8 cellular contexts compared by ENCODE assay signal in the genomic region with DNA sequence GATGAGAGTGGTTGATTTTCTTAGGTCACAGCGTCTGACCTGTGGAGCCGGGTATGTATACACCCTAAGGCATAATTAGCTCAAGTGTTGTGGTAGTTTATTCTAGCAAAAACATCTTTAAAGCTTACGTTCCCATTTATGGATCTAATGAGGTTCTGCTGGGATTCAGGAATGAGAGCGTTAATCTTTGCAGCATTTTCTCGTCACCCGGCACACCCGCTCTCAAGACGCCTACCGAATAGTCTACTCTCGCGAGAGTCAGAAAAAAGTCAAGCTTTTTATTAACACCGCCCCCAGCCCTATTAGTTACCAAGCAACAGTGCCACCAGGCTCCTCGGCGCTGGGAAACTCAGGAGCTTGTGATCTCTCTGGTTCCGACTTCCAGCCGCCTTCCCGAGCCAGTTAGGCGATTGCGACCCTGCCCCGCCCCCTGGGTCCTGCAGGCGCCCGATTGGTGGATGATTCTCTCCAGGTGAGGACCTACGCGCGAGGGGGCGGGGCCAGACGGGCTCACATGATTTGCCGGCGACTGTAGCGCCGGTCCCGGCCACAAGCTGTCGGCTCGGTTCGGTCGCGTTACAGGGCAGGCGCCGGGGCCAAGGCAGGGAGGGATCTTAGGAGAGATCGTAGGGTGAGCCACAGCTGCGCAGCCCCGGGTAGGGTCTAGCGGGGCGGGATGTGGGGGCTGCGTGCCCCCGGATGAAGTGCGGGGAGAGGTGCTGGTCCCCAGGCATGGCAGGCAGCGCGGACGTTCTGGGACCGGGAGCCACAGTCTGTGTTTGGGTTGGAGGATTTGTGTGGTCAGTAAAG. TPM values are rescaled to one million over a fixed set of nuclear protein-coding genes. Genes with fewer than 3 reads are reported as not detected.
DNase-seq lines count a peak whose midpoint lies in the region; ATAC-seq and TF ChIP-seq lines count a peak whose summit lies in the region.

A gene (plus strand): TSS at position 540 of the 810 bp plus-strand sequence. CDS start 1,443 bp downstream, outside the sequence.

- POLR2A ChIA-PET in activated CD4-positive, alpha-beta T cell treated with anti-CD3 and anti-CD28 coated beads, Interleukin-2, amount 10 ng/mL, durations not matched to agents 7 days and 5 days (lab: Charles Lee): interaction anchor here (0.6 kb wide), 1 partner anchor 725 kb away, joined by 4 read pairs; no protein-coding TSS in a partner anchor

- no peak for TF ChIP-seq CTCF in AG10803 (conservative IDR thresholded peaks at IDR 0.05; ENCODE audit: low read length)
- TF ChIP-seq CTCF in colonic mucosa (IDR thresholded peaks at IDR 0.05): no peak

- H3K36me3 ChIP-seq in colonic mucosa: peaks cover 7% of the 10 kb centered on the region

- no peaks in the 10 kb centered on the region for H3K9me3 ChIP-seq in colonic mucosa

- ATAC-seq in GM19043 (IDR thresholded peaks at IDR 0.05; ENCODE audit: low read depth, unreplicated experiment): peak; percentile 67
- ATAC-seq in HG03342 (IDR thresholded peaks at IDR 0.05; ENCODE audit: unreplicated experiment): peak; percentile 77

- H3K4me3 ChIP-seq in AG10803 (ENCODE audit: low read length): peak within 1 kb of the TSS; percentile 80
- peak within 1 kb of the TSS; percentile 67 for H3K4me3 ChIP-seq in colonic mucosa

- peak; percentile 88 for DNase-seq in AG10803 (ENCODE audit: low read depth)
- peak; percentile 99 for DNase-seq in NCI-H510A (lab: John Stamatoyannopoulos, UW)
- peak; percentile 95 for DNase-seq in activated CD4-positive, alpha-beta T cell treated with anti-CD3 and anti-CD28 coated beads, Interleukin-2, amount 10 ng/mL, durations not matched to agents 7 days and 5 days
- DNase-seq in colonic mucosa: peak; percentile 100
- DNase-seq in kidney glomerular epithelial cell (lab: John Stamatoyannopoulos, UW): peak; percentile 97
- DNase-seq in stimulated activated CD4-positive, alpha-beta T cell treated with anti-CD3 and anti-CD28 coated beads, Interleukin-15, amount 100 ng/mL, for 24 hours: peak; percentile 98

- peak within 1 kb of the TSS; percentile 91 for H3K27ac ChIP-seq in colonic mucosa

- peaks cover 18% of the 10 kb centered on the region for H3K36me3 Mint-ChIP-seq in activated CD4-positive, alpha-beta T cell treated with anti-CD3 and anti-CD28 coated beads, Interleukin-2, amount 10 ng/mL, durations not matched to agents 7 days and 5 days (ENCODE audit: low read depth)

- H3K4me1 ChIP-seq in colonic mucosa: peaks cover 14% of the 10 kb centered on the region

- H3K27ac Mint-ChIP-seq in activated CD4-positive, alpha-beta T cell treated with anti-CD3 and anti-CD28 coated beads, Interleukin-2, amount 10 ng/mL, durations not matched to agents 7 days and 5 days: peak within 1 kb of the TSS; percentile 89

- peak within 1 kb of the TSS; percentile 93 for H3K4me3 Mint-ChIP-seq in activated CD4-positive, alpha-beta T cell treated with anti-CD3 and anti-CD28 coated beads, Interleukin-2, amount 10 ng/mL, durations not matched to agents 7 days and 5 days

- CTCF ChIA-PET in activated CD4-positive, alpha-beta T cell treated with anti-CD3 and anti-CD28 coated beads, Interleukin-2, amount 10 ng/mL, durations not matched to agents 7 days and 5 days (lab: Charles Lee): interaction anchor here (0.6 to 2.1 kb wide), 7 partner anchors 9 to 744 kb away, joined by 3 to 7 read pairs (median 4); no protein-coding TSS in a partner anchor

- peak within 1 kb of the TSS; percentile 92 to 99 for H3K9ac ChIP-seq in colonic mucosa (ENCODE audit: low read depth in 2 of 2, low read length in 2 of 2)

- peaks cover 9% of the 10 kb centered on the region for H3K9me3 Mint-ChIP-seq in activated CD4-positive, alpha-beta T cell treated with anti-CD3 and anti-CD28 coated beads, Interleukin-2, amount 10 ng/mL, durations not matched to agents 7 days and 5 days

- H3K27me3 Mint-ChIP-seq in activated CD4-positive, alpha-beta T cell treated with anti-CD3 and anti-CD28 coated beads, Interleukin-2, amount 10 ng/mL, durations not matched to agents 7 days and 5 days: peaks cover 7% of the 10 kb centered on the region

- intact Hi-C loops in colonic mucosa (cut with DNase I): no loop called here

- no peaks in the 10 kb centered on the region for H3K27me3 ChIP-seq in colonic mucosa

- H3K4me1 Mint-ChIP-seq in activated CD4-positive, alpha-beta T cell treated with anti-CD3 and anti-CD28 coated beads, Interleukin-2, amount 10 ng/mL, durations not matched to agents 7 days and 5 days: peaks cover 55% of the 10 kb centered on the region

RNA-seq across cellular contexts. Expression of the gene that starts here (rescaled TPM):
- 1 to 10 TPM; 2.1 to 2.5 TPM for total RNA-seq in activated CD4-positive, alpha-beta T cell treated with anti-CD3 and anti-CD28 coated beads, Interleukin-2, amount 10 ng/mL, durations not matched to agents 7 days and 5 days
- total RNA-seq in colonic mucosa: 10 to 100 TPM; 52.1 to 88.5 TPM

Comparison
In these comparisons a context has a peak if more than half of its experiments do, and no peak if none do; other contexts are left out.
1. Peak in every context shown above with its lines: DNase-seq, ATAC-seq, H3K4me3 ChIP-seq and H3K27ac ChIP-seq.
2. RNA of the gene that starts here (total RNA-seq): 52.1 to 88.5 TPM in colonic mucosa; 2.1 to 2.5 TPM in activated CD4-positive, alpha-beta T cell treated with anti-CD3 and anti-CD28 coated beads, Interleukin-2, amount 10 ng/mL, durations not matched to agents 7 days and 5 days; every median in the first group is over 10 times any median in the second.